12 cellular contexts compared by ENCODE assay signal in the genomic region with DNA sequence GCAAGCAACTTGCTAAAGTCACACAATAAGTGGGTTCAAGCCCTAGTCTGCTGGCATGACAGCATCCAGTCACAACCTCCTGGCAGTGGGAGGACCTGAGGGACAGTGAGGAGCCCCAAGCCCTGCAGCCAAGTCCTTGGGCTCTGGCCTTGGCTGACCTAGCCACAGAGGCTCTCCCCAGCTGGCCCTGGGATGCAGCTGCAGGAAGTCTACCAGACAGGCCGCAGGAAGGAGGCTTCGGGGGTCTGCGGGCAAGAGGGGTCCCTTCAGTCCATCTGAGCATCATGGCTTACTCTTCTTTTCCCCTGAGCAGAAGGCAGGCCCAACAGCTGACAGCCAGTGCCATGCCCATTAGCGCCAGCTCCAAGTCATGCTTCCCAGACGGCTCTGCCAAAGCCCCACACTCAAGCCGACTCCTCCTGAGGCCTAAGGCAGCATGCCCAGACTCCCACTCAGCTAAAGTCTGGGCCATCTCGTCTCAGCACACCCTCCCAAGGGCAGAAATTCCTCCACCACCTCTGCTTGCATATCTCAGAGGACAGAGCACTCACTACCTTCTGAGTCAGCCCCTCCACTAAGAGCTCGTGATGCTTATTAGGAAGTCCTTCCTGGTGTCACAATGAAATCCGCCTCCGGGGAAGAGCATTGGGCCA. TPM values are rescaled to one million over a fixed set of nuclear protein-coding genes. Genes with fewer than 3 reads are reported as not detected.
DNase-seq lines count a peak whose midpoint lies in the region; ATAC-seq, FAIRE-seq and TF ChIP-seq lines count a peak whose summit lies in the region.
"Had no signal": no experiment of that assay in that cellular context is flagged by ENCODE, and none has a peak within 500 bp of the region (broad histone marks: within the 10 kb centered on the region; RNA-seq: fewer than 3 reads in every experiment).

No MANE protein-coding gene starts in this region.

- H2BK5ac ChIP-seq in trophoblast cell (ENCODE audit: low read depth, low read length, poor library complexity), result no peak overlapping the region

- H2BK12ac ChIP-seq in trophoblast cell (ENCODE audit: low read length), result no peak overlapping the region

- peaks cover 2% of the 10 kb centered on the region for H3K79me1 ChIP-seq in trophoblast cell (ENCODE audit: low read length)

- POLR2A ChIA-PET in A549 (lab: Yijun Ruan, JAX), result no interaction called here

- no peak for TF ChIP-seq POLR2A in A549 (IDR thresholded peaks at IDR 0.05; ENCODE audit: low read length)

- H3K4me1 ChIP-seq in A549, result peaks cover 15% of the 10 kb centered on the region; the same call in 2 of the 3 replicates
- peaks cover 12 to 19% of the 10 kb centered on the region in 2 experiments for H3K4me1 ChIP-seq in trophoblast cell (ENCODE audit: control insufficient read depth in 1 of 2, insufficient read depth in 2 of 2, low read length in 2 of 2)

- no peak overlapping the region for H3K4ac ChIP-seq in trophoblast cell (ENCODE audit: low read depth, low read length)

- no peak overlapping the region for H3K14ac ChIP-seq in trophoblast cell (ENCODE audit: low read length)

- no peak overlapping the region for H3K9ac ChIP-seq in trophoblast cell (ENCODE audit: low read length)

- no peak overlapping the region for H4K8ac ChIP-seq in trophoblast cell (ENCODE audit: low read depth, low read length)

- H3K4me2 ChIP-seq in A549, result peak overlapping the region; percentile 26; the same call in 1 of the 3 replicates
- H3K4me2 ChIP-seq in trophoblast cell (ENCODE audit: low read length), result no peak overlapping the region

- H2AK5ac ChIP-seq in trophoblast cell (ENCODE audit: low read length), result no peak overlapping the region

- no peaks in the 10 kb centered on the region for H3K79me2 ChIP-seq in trophoblast cell (ENCODE audit: control insufficient read depth, insufficient read depth, low read length, poor library complexity)

- TF ChIP-seq CTCF in A549 (IDR thresholded peaks at IDR 0.05), result no peak
- TF ChIP-seq CTCF in foreskin fibroblast (IDR thresholded peaks at IDR 0.05; ENCODE audit: low read depth, low read length), result no peak

- H2AFZ ChIP-seq in trophoblast cell (ENCODE audit: insufficient read depth, low read length, poor library complexity), result no peak overlapping the region

- H3K23ac ChIP-seq in trophoblast cell (ENCODE audit: low read length), result no peak overlapping the region

- no peak overlapping the region for H4K12ac ChIP-seq in trophoblast cell (ENCODE audit: low read depth, low read length)

- WGBS in A549 (ENCODE audit: missing lambda C conversion rate), result 89% methylated on average over 4 of the region's 10 CpGs
- WGBS in trophoblast cell (ENCODE audit: extremely low coverage, insufficient coverage, insufficient read length), result no CpG with 5 or more reads among the region's 10 CpGs

- no peak for ATAC-seq in A549
- no peak for ATAC-seq in HG03442 (IDR thresholded peaks at IDR 0.05; ENCODE audit: unreplicated experiment)
- ATAC-seq: T-cell had no signal

- H3K9me3 ChIP-seq in A549 (no peaks in the 10 kb centered on the region), trophoblast cell (ENCODE audit: insufficient read depth, low read depth, low read length) (no peaks in the 10 kb centered on the region)
- H3K9me3 ChIP-seq: BE2C had no signal

- H2BK120ac ChIP-seq in trophoblast cell (ENCODE audit: insufficient read depth, low read length, poor library complexity), result no peak overlapping the region

- H3K27me3 ChIP-seq in trophoblast cell (ENCODE audit: insufficient read depth, low read length), result no peaks in the 10 kb centered on the region
- H3K27me3 ChIP-seq: BE2C had no signal

- FAIRE-seq in A549 (lab: Jason Lieb, UNC), result no peak
- FAIRE-seq: small intestine had no signal

- H3K27ac ChIP-seq in A549, result peak overlapping the region in 1 of 2 experiments; percentile 54; a peak in 2 of 6 replicates
- H3K27ac ChIP-seq in trophoblast cell (ENCODE audit: low read depth, low read length), result no peak overlapping the region

- DNase-seq in A549 (ENCODE audit: low read depth in 1 of 2, low spot score in 1 of 2), result no peak
- peak; percentile 66 to 88 for DNase-seq in NCI-H446 (lab: John Stamatoyannopoulos, UW)
- DNase-seq in foreskin fibroblast, result peak; percentile 58 to 63
- peak; percentile 97 for DNase-seq in trophoblast cell
- DNase-seq in NCI-H187 (lab: John Stamatoyannopoulos, UW), result no peak
- no peak for DNase-seq in NCI-H1105 treated with DMSO at 0.1 percent for 48 hours (lab: John Stamatoyannopoulos, UW)
- no peak for DNase-seq in medulla oblongata (ENCODE audit: extremely low spot score)
- DNase-seq: GDM1, T-cell had no signal

- TF ChIP-seq EP300 in A549 (IDR thresholded peaks at IDR 0.05), result no peak

- H4K91ac ChIP-seq in trophoblast cell (ENCODE audit: low read depth, low read length), result no peak overlapping the region

- H3K18ac ChIP-seq in trophoblast cell (ENCODE audit: low read length), result no peak overlapping the region

- H3K4me3 ChIP-seq in A549, result no peak overlapping the region
- H3K4me3 ChIP-seq in foreskin fibroblast (ENCODE audit: low read depth in 1 of 2, low read length in 2 of 2), result no peak overlapping the region
- no peak overlapping the region for H3K4me3 ChIP-seq in trophoblast cell (ENCODE audit: low read depth, low read length)

- CTCF ChIA-PET in A549 (lab: Yijun Ruan, JAX), result interaction anchor here (1.6 to 2.2 kb wide), 2 partner anchors 9 to 23 kb away, joined by 3 to 13 read pairs; no protein-coding TSS in a partner anchor

- TF ChIP-seq RAD21 in A549 (conservative IDR thresholded peaks at IDR 0.05 in 1 of 2, IDR thresholded peaks at IDR 0.05 in 1 of 2), result no peak

- H3K36me3 ChIP-seq in trophoblast cell (ENCODE audit: control insufficient read depth in 1 of 2, insufficient read depth in 2 of 2, low read length in 2 of 2), result no peaks in the 10 kb centered on the region
- H3K36me3 ChIP-seq: BE2C had no signal

TF ChIP-seq in A549, 52 proteins besides CTCF, POLR2A, EP300 and RAD21:
- TF ChIP-seq, protein P1, sequence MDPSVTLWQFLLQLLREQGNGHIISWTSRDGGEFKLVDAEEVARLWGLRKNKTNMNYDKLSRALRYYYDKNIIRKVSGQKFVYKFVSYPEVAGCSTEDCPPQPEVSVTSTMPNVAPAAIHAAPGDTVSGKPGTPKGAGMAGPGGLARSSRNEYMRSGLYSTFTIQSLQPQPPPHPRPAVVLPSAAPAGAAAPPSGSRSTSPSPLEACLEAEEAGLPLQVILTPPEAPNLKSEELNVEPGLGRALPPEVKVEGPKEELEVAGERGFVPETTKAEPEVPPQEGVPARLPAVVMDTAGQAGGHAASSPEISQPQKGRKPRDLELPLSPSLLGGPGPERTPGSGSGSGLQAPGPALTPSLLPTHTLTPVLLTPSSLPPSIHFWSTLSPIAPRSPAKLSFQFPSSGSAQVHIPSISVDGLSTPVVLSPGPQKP (IDR thresholded peaks at IDR 0.05; ENCODE audit: low read depth, low read length), result no peak
- TF ChIP-seq TFCP2L1 (CRISPR knock-in tag; IDR thresholded peaks at IDR 0.05) (no peak), NR3C1 (IDR thresholded peaks at IDR 0.05) (no peak), EHF (CRISPR knock-in tag; IDR thresholded peaks at IDR 0.05) (no peak), CHD2 (IDR thresholded peaks at IDR 0.05; ENCODE audit: low read length, partially characterized antibody) (no peak), FOSB (CRISPR knock-in tag; IDR thresholded peaks at IDR 0.05) (no peak), JUN (IDR thresholded peaks at IDR 0.05) (no peak), CEBPB (IDR thresholded peaks at IDR 0.05) (no peak), SREBF2 (IDR thresholded peaks at IDR 0.05) (no peak)
- TF ChIP-seq, protein P2, sequence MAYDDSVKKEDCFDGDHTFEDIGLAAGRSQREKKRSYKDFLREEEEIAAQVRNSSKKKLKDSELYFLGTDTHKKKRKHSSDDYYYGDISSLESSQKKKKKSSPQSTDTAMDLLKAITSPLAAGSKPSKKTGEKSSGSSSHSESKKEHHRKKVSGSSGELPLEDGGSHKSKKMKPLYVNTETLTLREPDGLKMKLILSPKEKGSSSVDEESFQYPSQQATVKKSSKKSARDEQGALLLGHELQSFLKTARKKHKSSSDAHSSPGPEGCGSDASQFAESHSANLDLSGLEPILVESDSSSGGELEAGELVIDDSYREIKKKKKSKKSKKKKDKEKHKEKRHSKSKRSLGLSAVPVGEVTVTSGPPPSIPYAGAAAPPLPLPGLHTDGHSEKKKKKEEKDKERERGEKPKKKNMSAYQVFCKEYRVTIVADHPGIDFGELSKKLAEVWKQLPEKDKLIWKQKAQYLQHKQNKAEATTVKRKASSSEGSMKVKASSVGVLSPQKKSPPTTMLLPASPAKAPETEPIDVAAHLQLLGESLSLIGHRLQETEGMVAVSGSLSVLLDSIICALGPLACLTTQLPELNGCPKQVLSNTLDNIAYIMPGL (CRISPR knock-in tag; IDR thresholded peaks at IDR 0.05; ENCODE audit: borderline replicate concordance), result no peak

RNA-seq across cellular contexts. Expression of a gene that starts 20.1 kb away (rescaled TPM):
- 0.12 TPM in 2 replicates for polyA plus RNA-seq in A549 (2011; rRNA removed)
- 0.08 and 0.09 TPM in 2 replicates for polyA plus RNA-seq in A549 (2012; cell fraction: cytosol; rRNA removed)
- polyA plus RNA-seq in A549 (2012; cell fraction: nucleus; rRNA removed), result 0.24 and 0.25 TPM in 2 replicates
- polyA plus RNA-seq in A549 (2017; fragmentation: RNase III; extraction: RNeasy Plus Mini Kit Qiagen cat#74134 plus additional on column Dnase treatment), result 0.03 to 0.07 TPM (median 0.04 TPM) in 3 replicates
- polyA minus RNA-seq in A549 (2011; rRNA and poly(A)+ RNA removed), result 0.12 TPM in 1 of 2 replicates, not detected in the other
- 0.03 and 0.04 TPM in 2 replicates for polyA plus RNA-seq in trophoblast cell (2013)

Comparison
In these comparisons a context has a peak if more than half of its experiments do, and no peak if none do; other contexts are left out.
1. DNase-seq: peak in NCI-H446 (2 of 2), foreskin fibroblast (2 of 2) and trophoblast cell (2 of 2); none in A549 (0 of 2), NCI-H187 (0 of 2), NCI-H1105 treated with DMSO at 0.1 percent for 48 hours (single experiment) and medulla oblongata (single experiment).